Comparison of ENCODE assay signal across 1 cellular context in the genomic region with DNA sequence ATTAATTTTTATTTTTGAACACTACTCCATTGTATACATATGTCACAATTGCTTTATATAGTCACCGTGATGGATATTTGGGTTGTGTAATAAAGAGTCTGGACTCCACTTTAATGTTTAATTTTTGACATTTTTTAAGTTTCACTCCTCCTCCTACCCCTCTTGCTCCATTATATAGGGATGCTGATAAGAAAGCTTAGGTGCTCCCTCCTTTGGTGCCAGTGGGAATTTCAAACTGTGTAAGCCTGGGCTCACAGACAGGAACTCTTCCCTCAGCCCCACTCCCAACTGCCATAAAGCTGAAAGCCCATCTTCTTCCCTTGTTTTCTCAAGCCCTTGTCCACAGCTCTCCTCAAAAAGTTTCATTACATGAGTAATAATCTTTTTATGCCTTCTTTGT.
TF ChIP-seq lines count a peak whose summit lies in the region.

No MANE protein-coding gene starts in this region.

TF ChIP-seq in WTC11, 78 proteins besides CTCF, POLR2A, EP300 and RAD21 (continued from another document):
- TF ChIP-seq ZMAT4 (CRISPR knock-in tag; IDR thresholded peaks at IDR 0.05) (no peak), SMAD4 (CRISPR knock-in tag; IDR thresholded peaks at IDR 0.05) (no peak), ETV6 (CRISPR knock-in tag; IDR thresholded peaks at IDR 0.05) (no peak), EMX1 (CRISPR knock-in tag; IDR thresholded peaks at IDR 0.05) (no peak)
